In genomic region chr1:56526571-56527174, GRCh38 we compare ENCODE assay signal across 8 cellular contexts. TPM values are rescaled to one million over a fixed set of nuclear protein-coding genes. Genes with fewer than 3 reads are reported as not detected.
A peak's percentile ranks its signal among the peaks of the same experiment; 100 is the strongest.
DNase-seq lines count a peak whose midpoint lies in the region; ATAC-seq, FAIRE-seq and TF ChIP-seq lines count a peak whose summit lies in the region.

No MANE protein-coding gene starts in this region.

- POLR2A ChIA-PET in K562 (lab: Yijun Ruan, JAX) = interaction anchor here (0.7 kb wide), 1 partner anchor 993 kb away, joined by 3 read pairs; no protein-coding TSS in a partner anchor

- no peak overlapping the region for H2AFZ ChIP-seq in K562 (ENCODE audit: low read depth, low read length)

- TF ChIP-seq RAD21 in K562 (CRISPR knock-in tag; conservative IDR thresholded peaks at IDR 0.05 in 1 of 2, IDR thresholded peaks at IDR 0.05 in 1 of 2) = no peak

- H3K36me3 ChIP-seq in K562 (ENCODE audit: control insufficient read depth, insufficient read depth, low read length) (no peaks in the 10 kb centered on the region), prostate gland (no peaks in the 10 kb centered on the region), aorta (ENCODE audit: control insufficient read depth in 1 of 2, insufficient read depth in 2 of 2, low read length in 1 of 2) (peaks cover 0 to 5% of the 10 kb centered on the region in 2 donors)

- H3K9ac ChIP-seq in K562 (ENCODE audit: insufficient read depth in 1 of 2, low read depth in 2 of 2, low read length in 2 of 2) = no peak overlapping the region

- no peaks in the 10 kb centered on the region for H3K79me2 ChIP-seq in K562 (ENCODE audit: control insufficient read depth, insufficient read depth, low read length)

- no peaks in the 10 kb centered on the region for H3K9me1 ChIP-seq in K562 (ENCODE audit: control insufficient read depth, insufficient read depth, low read length)

- peak; percentile 77 for ATAC-seq in GM19395 (IDR thresholded peaks at IDR 0.05; ENCODE audit: unreplicated experiment)
- peak; percentile 65 for ATAC-seq in HG03139 (IDR thresholded peaks at IDR 0.05; ENCODE audit: unreplicated experiment)
- no peak for ATAC-seq in K562
- no peak for ATAC-seq in aorta (ENCODE audit: low FRiP score)

- TF ChIP-seq CTCF in K562 (IDR thresholded peaks at IDR 0.05 in 2 of 3, conservative IDR thresholded peaks at IDR 0.05 in 1 of 3; ENCODE audit: insufficient read depth in 2 of 3, low read depth in 1 of 3, low read length in 3 of 3) (no peak), prostate gland (IDR thresholded peaks at IDR 0.05) (no peak)

- intact Hi-C loops in K562 (cut with micrococcal nuclease) = no loop called here
- intact Hi-C loops in prostate gland (cut with DNase I) = no loop called here
- intact Hi-C loops in aorta (cut with DNase I) = no loop called here

- CTCF ChIA-PET in K562 (lab: Yijun Ruan, JAX; ENCODE audit: low intra/inter-chr PET ratio) = interaction anchor here (0.6 kb wide), 1 partner anchor 275 kb away, joined by 3 read pairs; no protein-coding TSS in a partner anchor

- no peak for TF ChIP-seq POLR2A in K562 (conservative IDR thresholded peaks at IDR 0.05)
- TF ChIP-seq POLR2A in prostate gland (IDR thresholded peaks at IDR 0.05) = no peak
- no peak for TF ChIP-seq POLR2A in erythroblast (IDR thresholded peaks at IDR 0.05; ENCODE audit: low read length)

- H3K27me3 ChIP-seq in K562 (ENCODE audit: control insufficient read depth in 2 of 2, insufficient read depth in 2 of 2, low read length in 2 of 2) (peaks cover 0 to 13% of the 10 kb centered on the region in 2 experiments; a peak in 2 of 5 replicates), prostate gland (replicated peaks; ENCODE audit: insufficient read depth) (no peaks in the 10 kb centered on the region), aorta (ENCODE audit: control insufficient read depth in 1 of 2, insufficient read depth in 2 of 2, low read length in 1 of 2) (peaks cover 0 to 2% of the 10 kb centered on the region in 2 donors)

- no peak overlapping the region for H3K27ac ChIP-seq in K562 (ENCODE audit: extremely low read depth, low read depth, low read length)
- H3K27ac ChIP-seq in prostate gland = peak overlapping the region in 1 of 2 donors; percentile 8
- no peak overlapping the region for H3K27ac ChIP-seq in aorta (ENCODE audit: low read depth in 1 of 2, low read length in 2 of 2)

- WGBS in K562 (ENCODE audit: insufficient coverage, low coverage, missing lambda C conversion rate) = 8% methylated on average over 5 of the region's 5 CpGs
- 19% methylated on average over 5 of the region's 5 CpGs for WGBS in prostate gland
- WGBS in aorta, 2 donors = 65 to 66% methylated on average over 5 of the region's 5 CpGs

- H3K4me3 ChIP-seq in K562 = no peak overlapping the region
- no peak overlapping the region for H3K4me3 ChIP-seq in prostate gland
- H3K4me3 ChIP-seq in aorta (ENCODE audit: low read length in 2 of 2) = no peak overlapping the region

- H3K4me1 ChIP-seq in K562 (replicated peaks in 1 of 2; ENCODE audit: control insufficient read depth in 2 of 2, insufficient read depth in 2 of 2, low read length in 2 of 2) (peaks cover 0 to 11% of the 10 kb centered on the region in 2 experiments; a peak in 1 of 5 replicates), prostate gland (replicated peaks) (no peaks in the 10 kb centered on the region), aorta (ENCODE audit: control insufficient read depth in 1 of 2, insufficient read depth in 2 of 2, low read length in 2 of 2) (peaks cover 4 to 16% of the 10 kb centered on the region in 2 donors)

- H3K4me2 ChIP-seq in K562 (ENCODE audit: insufficient read depth, low read length) = no peak overlapping the region

- H3K9me3 ChIP-seq in K562 (replicated peaks; ENCODE audit: control insufficient read depth, insufficient read depth, low read depth, low read length) (no peaks in the 10 kb centered on the region), prostate gland (no peaks in the 10 kb centered on the region), aorta (ENCODE audit: control insufficient read depth, low read length) (no peaks in the 10 kb centered on the region)

- DNase-seq in COLO829 (ENCODE audit: low spot score) = peak; percentile 14
- no peak for DNase-seq in K562 (ENCODE audit: extremely low read depth in 1 of 4, low spot score in 3 of 4)
- DNase-seq in prostate gland (ENCODE audit: low spot score) = no peak
- DNase-seq in erythroblast (lab: John Stamatoyannopoulos, UW) = no peak
- DNase-seq in activated CD4-positive, alpha-beta T cell treated with anti-CD3 and anti-CD28 coated beads, Interleukin-2, amount 50 U/mL, for 48 hours = no peak
- no peak for DNase-seq in aorta

- no peak for FAIRE-seq in K562 (lab: Jason Lieb, UNC)

- H4K20me1 ChIP-seq in K562 (replicated peaks; ENCODE audit: control insufficient read depth, insufficient read depth, low read length) = no peaks in the 10 kb centered on the region

- in situ Hi-C loops in K562 (cut with MboI) = no loop called here

- BruUV-seq in K562 (replicated peaks; lab: Mats Ljungman, UMichigan) = no TSS peak

- no peak for TF ChIP-seq EP300 in K562 (IDR thresholded peaks at IDR 0.05; ENCODE audit: low read length)

TF ChIP-seq in K562, 482 proteins besides CTCF, POLR2A, EP300 and RAD21:
- TF ChIP-seq ILF3 (IDR thresholded peaks at IDR 0.05; ENCODE audit: borderline replicate concordance) (no peak), NR4A1 (CRISPR knock-in tag; IDR thresholded peaks at IDR 0.05) (no peak), NR4A1 (tag; IDR thresholded peaks at IDR 0.05) (no peak), CBFA2T3 (IDR thresholded peaks at IDR 0.05) (peak; percentile 26), ILK (tag; IDR thresholded peaks at IDR 0.05; ENCODE audit: borderline replicate concordance, low read depth) (no peak), MEIS2 (IDR thresholded peaks at IDR 0.05; ENCODE audit: partially characterized antibody) (peak; percentile 9)

RNA-seq across cellular contexts. Expression of gene PLPP3, which starts 52.7 kb away (rescaled TPM):
- total RNA-seq in K562 (2011; cell fraction: chromatin; rRNA removed; ENCODE audit: low replicate concordance) = not detected in 2 replicates
- 0.26 TPM in 1 of 2 replicates, not detected in the other for total RNA-seq in K562 (2011; cell fraction: nucleolus; rRNA removed)
- 0.23 and 0.37 TPM in 2 replicates for total RNA-seq in K562 (2011; cell fraction: nucleoplasm; rRNA removed)
- total RNA-seq in K562 (2014; rRNA removed) (0.54 TPM in 1 of 2 replicates, not detected in the other), K562 (2014; rRNA removed; fragmentation: Illumina TruSeq; extraction: Trizol) (0.10 and 0.15 TPM in 2 replicates), K562 (2015; rRNA removed; fragmentation: Illumina TruSeq; extraction: Trizol) (0.29 and 0.30 TPM in 2 replicates), K562 (2021) (0.16 and 0.36 TPM in 2 replicates), prostate gland (100 to 1,000 TPM in 1 of 2 donors, 10 to 100 TPM in 1; 40.4 to 107 TPM), aorta (100 to 1,000 TPM in 1 of 2 donors, 10 to 100 TPM in 1; 76.2 to 112 TPM)
- polyA plus RNA-seq in K562 (2011; rRNA removed) (0.36 TPM in 1 of 2 replicates, not detected in the other), K562 (2014; fragmentation: Illumina TruSeq; extraction: Trizol) (0.07 and 0.11 TPM in 2 replicates), K562 (2014; fragmentation: Nextera tagmentation; extraction: Ambion mirVana) (under 1 TPM; 0.13 to 0.35 TPM), K562 (2014; rRNA removed) (0.08 and 0.20 TPM in 2 replicates), aorta (100 to 1,000 TPM in 1 of 2 donors, 10 to 100 TPM in 1; 19.0 to 114 TPM)
- 0.37 TPM in 1 of 2 replicates, not detected in the other for polyA plus RNA-seq in K562 (2011; cell fraction: cytosol; rRNA removed)
- polyA plus RNA-seq in K562 (2011; cell fraction: nucleus; rRNA removed) = 0.20 TPM in 1 of 2 replicates, not detected in the other
- polyA plus RNA-seq in K562 (2012) = 0.18 and 0.69 TPM in 2 replicates
- 0.46 TPM in 1 of 2 replicates, not detected in the other for polyA minus RNA-seq in K562 (2011; rRNA and poly(A)+ RNA removed)
- not detected in 2 replicates for polyA minus RNA-seq in K562 (2011; cell fraction: cytosol; rRNA and poly(A)+ RNA removed)
- polyA minus RNA-seq in K562 (2011; cell fraction: nucleus; rRNA and poly(A)+ RNA removed) = not detected in 2 replicates

Comparison
In these comparisons a context has a peak if more than half of its experiments do, and no peak if none do; other contexts are left out.
1. ATAC-seq: peak in GM19395 (single experiment) and HG03139 (single experiment); none in K562 (single experiment) and aorta (single experiment).
2. RNA of gene PLPP3, which starts 52.7 kb away (total RNA-seq): 76.2 to 112 TPM in aorta and 40.4 to 107 TPM in prostate gland; 0.10 to 0.54 TPM in K562; every median in the first group is over 10 times any median in the second.